Comparison of ENCODE assay signal across 8 cellular contexts in the genomic region with DNA sequence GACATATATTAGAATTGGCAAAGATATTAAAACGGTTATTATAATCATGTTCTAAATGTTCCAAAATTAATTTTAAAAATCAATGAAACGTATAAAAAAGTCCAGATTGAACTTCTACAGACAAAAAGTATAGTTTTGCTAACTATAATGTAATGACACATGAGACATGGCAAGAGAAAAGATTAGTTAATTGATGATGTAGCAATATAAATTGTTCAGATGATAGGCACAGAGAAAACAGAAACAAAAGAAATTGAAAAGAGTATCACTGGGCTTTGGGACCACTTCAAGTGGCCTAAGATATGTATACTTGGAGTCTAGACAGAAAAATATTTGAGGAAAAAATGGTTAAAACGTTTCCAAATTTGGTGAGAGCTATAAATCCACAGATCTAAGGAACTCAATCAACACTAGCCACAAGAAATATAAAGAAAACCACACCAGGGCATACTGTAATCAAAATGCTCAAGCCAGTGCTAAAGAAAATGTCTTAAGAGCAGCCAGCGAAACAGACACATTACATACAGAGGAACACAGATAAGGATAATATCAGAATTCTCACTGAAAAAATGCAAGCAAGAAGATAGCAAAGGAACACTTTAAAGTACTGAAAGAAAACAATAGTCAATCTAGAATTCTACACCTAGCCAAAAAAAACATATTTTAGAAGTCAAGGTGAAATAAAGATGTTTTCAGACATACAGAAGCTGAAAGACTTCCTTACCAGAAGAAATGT.
"Had no signal": no experiment of that assay in that cellular context is flagged by ENCODE, and none has a peak within 500 bp of the region (broad histone marks: within the 10 kb centered on the region; RNA-seq: fewer than 3 reads in every experiment).

No MANE protein-coding gene starts in this region.

- FAIRE-seq: H1, H54 had no signal

- H2AFZ ChIP-seq: GM23338 had no signal

- ATAC-seq: GM23338 had no signal

- H3K27ac ChIP-seq: HL-60 had no signal

- H3K4me3 ChIP-seq: GM23338 had no signal

- DNase-seq: H9, HCEC 1CT, HFFc6, KG1 had no signal

- H3K4me2 ChIP-seq: GM23338 had no signal
